1 cellular context compared by ENCODE assay signal in the genomic region with DNA sequence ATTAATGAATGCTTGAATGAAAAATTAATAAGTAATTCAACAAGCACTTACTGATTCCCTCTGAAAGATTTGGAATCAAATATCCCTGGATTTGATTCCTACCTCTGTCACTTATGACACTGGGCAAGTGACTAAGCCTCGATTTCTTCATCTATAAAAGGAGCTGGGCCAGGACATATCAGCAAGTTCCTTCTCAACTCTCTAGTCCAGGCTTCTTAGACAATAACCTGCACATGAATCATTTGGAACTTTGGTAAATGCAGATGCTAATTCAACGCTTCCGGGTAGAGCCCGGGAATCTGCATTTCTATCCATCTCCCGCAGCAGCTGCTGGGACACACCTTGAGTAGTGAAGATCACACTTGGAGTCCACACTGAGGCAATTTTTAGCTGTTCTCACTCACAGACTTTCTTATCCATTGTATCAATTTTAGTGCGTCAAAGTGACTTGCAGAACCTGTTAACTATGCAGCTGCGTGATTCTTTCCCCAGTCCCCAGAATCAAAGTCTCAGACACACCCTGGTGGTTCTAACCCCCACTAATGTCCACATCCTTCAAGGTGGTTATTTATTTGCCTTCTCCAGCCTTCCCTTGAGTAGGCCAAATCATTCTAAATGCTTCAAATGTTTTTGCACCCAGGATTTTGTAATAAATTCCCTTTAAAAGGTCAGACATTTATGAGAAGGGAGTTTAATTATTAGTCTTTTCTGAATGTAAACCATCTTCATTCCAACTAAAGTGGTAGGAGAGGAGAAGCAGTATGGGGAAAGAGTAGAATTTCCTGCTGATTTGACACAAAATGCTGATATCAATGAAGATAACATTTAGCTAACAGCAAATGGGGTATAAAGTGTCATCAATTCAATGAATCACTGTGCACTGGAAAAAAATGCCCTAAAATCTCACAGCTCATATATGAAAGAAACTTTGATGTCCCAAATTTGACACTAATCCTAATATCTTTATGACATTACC.
A peak's percentile ranks its signal among the peaks of the same experiment; 100 is the strongest.
TF ChIP-seq lines count a peak whose summit lies in the region.

No MANE protein-coding gene starts in this region.

TF ChIP-seq in A549, 52 proteins besides CTCF, POLR2A, EP300 and RAD21 (continued from another document):
- no peak for TF ChIP-seq ESRRA (IDR thresholded peaks at IDR 0.05; ENCODE audit: borderline replicate concordance, low read length)
- TF ChIP-seq KDM1A (IDR thresholded peaks at IDR 0.05; ENCODE audit: low read depth): no peak
- TF ChIP-seq FOSB (CRISPR knock-in tag; IDR thresholded peaks at IDR 0.05): no peak
- TF ChIP-seq, protein P1, sequence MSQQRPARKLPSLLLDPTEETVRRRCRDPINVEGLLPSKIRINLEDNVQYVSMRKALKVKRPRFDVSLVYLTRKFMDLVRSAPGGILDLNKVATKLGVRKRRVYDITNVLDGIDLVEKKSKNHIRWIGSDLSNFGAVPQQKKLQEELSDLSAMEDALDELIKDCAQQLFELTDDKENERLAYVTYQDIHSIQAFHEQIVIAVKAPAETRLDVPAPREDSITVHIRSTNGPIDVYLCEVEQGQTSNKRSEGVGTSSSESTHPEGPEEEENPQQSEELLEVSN (IDR thresholded peaks at IDR 0.05; ENCODE audit: borderline replicate concordance, low read depth): no peak
- no peak for TF ChIP-seq RARB (CRISPR knock-in tag; IDR thresholded peaks at IDR 0.05)
- no peak for TF ChIP-seq CBX8 (IDR thresholded peaks at IDR 0.05)
- TF ChIP-seq MAFK (IDR thresholded peaks at IDR 0.05; ENCODE audit: partially characterized antibody): peak; percentile 99
- 0 out of 2 replicates have a peak, but pooled peaks have one; percentile 5 for TF ChIP-seq HES2 (IDR thresholded peaks at IDR 0.05)
- TF ChIP-seq MAX (IDR thresholded peaks at IDR 0.05): no peak; the same call in 1 of the 2 replicates
- TF ChIP-seq SREBF2 (IDR thresholded peaks at IDR 0.05): no peak
- no peak for TF ChIP-seq TFCP2L1 (CRISPR knock-in tag; IDR thresholded peaks at IDR 0.05)
- TF ChIP-seq NFE2L2 (conservative IDR thresholded peaks at IDR 0.05; ENCODE audit: low read length): peak; percentile 75
- TF ChIP-seq HOXB5 (CRISPR knock-in tag; IDR thresholded peaks at IDR 0.05): no peak
- TF ChIP-seq ZC3H11A (IDR thresholded peaks at IDR 0.05): no peak
- TF ChIP-seq CEBPB (IDR thresholded peaks at IDR 0.05): peak; percentile 44 to 78; a peak in 3 of 4 replicates
- no peak for TF ChIP-seq KDM5A (IDR thresholded peaks at IDR 0.05)
- no peak for TF ChIP-seq RCOR1 (IDR thresholded peaks at IDR 0.05; ENCODE audit: low read depth, low read length)
- TF ChIP-seq SMC3 (IDR thresholded peaks at IDR 0.05): peak; percentile 27; the same call in 1 of the 3 replicates
- TF ChIP-seq, protein P2, sequence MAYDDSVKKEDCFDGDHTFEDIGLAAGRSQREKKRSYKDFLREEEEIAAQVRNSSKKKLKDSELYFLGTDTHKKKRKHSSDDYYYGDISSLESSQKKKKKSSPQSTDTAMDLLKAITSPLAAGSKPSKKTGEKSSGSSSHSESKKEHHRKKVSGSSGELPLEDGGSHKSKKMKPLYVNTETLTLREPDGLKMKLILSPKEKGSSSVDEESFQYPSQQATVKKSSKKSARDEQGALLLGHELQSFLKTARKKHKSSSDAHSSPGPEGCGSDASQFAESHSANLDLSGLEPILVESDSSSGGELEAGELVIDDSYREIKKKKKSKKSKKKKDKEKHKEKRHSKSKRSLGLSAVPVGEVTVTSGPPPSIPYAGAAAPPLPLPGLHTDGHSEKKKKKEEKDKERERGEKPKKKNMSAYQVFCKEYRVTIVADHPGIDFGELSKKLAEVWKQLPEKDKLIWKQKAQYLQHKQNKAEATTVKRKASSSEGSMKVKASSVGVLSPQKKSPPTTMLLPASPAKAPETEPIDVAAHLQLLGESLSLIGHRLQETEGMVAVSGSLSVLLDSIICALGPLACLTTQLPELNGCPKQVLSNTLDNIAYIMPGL (CRISPR knock-in tag; IDR thresholded peaks at IDR 0.05; ENCODE audit: borderline replicate concordance): no peak
- TF ChIP-seq, protein P3, sequence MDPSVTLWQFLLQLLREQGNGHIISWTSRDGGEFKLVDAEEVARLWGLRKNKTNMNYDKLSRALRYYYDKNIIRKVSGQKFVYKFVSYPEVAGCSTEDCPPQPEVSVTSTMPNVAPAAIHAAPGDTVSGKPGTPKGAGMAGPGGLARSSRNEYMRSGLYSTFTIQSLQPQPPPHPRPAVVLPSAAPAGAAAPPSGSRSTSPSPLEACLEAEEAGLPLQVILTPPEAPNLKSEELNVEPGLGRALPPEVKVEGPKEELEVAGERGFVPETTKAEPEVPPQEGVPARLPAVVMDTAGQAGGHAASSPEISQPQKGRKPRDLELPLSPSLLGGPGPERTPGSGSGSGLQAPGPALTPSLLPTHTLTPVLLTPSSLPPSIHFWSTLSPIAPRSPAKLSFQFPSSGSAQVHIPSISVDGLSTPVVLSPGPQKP (IDR thresholded peaks at IDR 0.05; ENCODE audit: low read depth, low read length): no peak
- TF ChIP-seq MAZ (IDR thresholded peaks at IDR 0.05; ENCODE audit: borderline replicate concordance, low read depth, low read length): no peak
- TF ChIP-seq BHLHE40 (IDR thresholded peaks at IDR 0.05; ENCODE audit: low read depth, low read length): no peak
- TF ChIP-seq, protein P4, sequence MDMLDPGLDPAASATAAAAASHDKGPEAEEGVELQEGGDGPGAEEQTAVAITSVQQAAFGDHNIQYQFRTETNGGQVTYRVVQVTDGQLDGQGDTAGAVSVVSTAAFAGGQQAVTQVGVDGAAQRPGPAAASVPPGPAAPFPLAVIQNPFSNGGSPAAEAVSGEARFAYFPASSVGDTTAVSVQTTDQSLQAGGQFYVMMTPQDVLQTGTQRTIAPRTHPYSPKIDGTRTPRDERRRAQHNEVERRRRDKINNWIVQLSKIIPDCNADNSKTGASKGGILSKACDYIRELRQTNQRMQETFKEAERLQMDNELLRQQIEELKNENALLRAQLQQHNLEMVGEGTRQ (IDR thresholded peaks at IDR 0.05): no peak
- 0 out of 2 replicates have a peak, but pooled peaks have one; percentile 38 for TF ChIP-seq HOXB13 (CRISPR knock-in tag; IDR thresholded peaks at IDR 0.05; ENCODE audit: low read depth)
- TF ChIP-seq MYC (IDR thresholded peaks at IDR 0.05; ENCODE audit: borderline replicate concordance, low read length): no peak
- peak; percentile 93 for TF ChIP-seq GATA3 (IDR thresholded peaks at IDR 0.05; ENCODE audit: borderline replicate concordance)
- TF ChIP-seq CHD4 (IDR thresholded peaks at IDR 0.05; ENCODE audit: borderline replicate concordance): no peak
- TF ChIP-seq TP53 (CRISPR knock-in tag; IDR thresholded peaks at IDR 0.05): no peak
- no peak for TF ChIP-seq CHD2 (IDR thresholded peaks at IDR 0.05; ENCODE audit: low read length, partially characterized antibody)
- TF ChIP-seq, protein P5, sequence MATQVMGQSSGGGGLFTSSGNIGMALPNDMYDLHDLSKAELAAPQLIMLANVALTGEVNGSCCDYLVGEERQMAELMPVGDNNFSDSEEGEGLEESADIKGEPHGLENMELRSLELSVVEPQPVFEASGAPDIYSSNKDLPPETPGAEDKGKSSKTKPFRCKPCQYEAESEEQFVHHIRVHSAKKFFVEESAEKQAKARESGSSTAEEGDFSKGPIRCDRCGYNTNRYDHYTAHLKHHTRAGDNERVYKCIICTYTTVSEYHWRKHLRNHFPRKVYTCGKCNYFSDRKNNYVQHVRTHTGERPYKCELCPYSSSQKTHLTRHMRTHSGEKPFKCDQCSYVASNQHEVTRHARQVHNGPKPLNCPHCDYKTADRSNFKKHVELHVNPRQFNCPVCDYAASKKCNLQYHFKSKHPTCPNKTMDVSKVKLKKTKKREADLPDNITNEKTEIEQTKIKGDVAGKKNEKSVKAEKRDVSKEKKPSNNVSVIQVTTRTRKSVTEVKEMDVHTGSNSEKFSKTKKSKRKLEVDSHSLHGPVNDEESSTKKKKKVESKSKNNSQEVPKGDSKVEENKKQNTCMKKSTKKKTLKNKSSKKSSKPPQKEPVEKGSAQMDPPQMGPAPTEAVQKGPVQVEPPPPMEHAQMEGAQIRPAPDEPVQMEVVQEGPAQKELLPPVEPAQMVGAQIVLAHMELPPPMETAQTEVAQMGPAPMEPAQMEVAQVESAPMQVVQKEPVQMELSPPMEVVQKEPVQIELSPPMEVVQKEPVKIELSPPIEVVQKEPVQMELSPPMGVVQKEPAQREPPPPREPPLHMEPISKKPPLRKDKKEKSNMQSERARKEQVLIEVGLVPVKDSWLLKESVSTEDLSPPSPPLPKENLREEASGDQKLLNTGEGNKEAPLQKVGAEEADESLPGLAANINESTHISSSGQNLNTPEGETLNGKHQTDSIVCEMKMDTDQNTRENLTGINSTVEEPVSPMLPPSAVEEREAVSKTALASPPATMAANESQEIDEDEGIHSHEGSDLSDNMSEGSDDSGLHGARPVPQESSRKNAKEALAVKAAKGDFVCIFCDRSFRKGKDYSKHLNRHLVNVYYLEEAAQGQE (IDR thresholded peaks at IDR 0.05): no peak
- TF ChIP-seq HDAC2 (IDR thresholded peaks at IDR 0.05): no peak
- TF ChIP-seq PHF8 (IDR thresholded peaks at IDR 0.05; ENCODE audit: borderline replicate concordance, low read depth): no peak
- no peak for TF ChIP-seq NPAS2 (CRISPR knock-in tag; IDR thresholded peaks at IDR 0.05; ENCODE audit: borderline replicate concordance)
- TF ChIP-seq CBX2 (IDR thresholded peaks at IDR 0.05; ENCODE audit: borderline replicate concordance, low read depth): no peak
- peak; percentile 52; the same call in 1 of the 2 replicates for TF ChIP-seq FOXS1 (CRISPR knock-in tag; IDR thresholded peaks at IDR 0.05)
- no peak for TF ChIP-seq RNF2 (IDR thresholded peaks at IDR 0.05; ENCODE audit: borderline replicate concordance, low read depth)
- TF ChIP-seq POLR2AphosphoS2 (conservative IDR thresholded peaks at IDR 0.05; ENCODE audit: low read length): no peak
- TF ChIP-seq, protein P6, sequence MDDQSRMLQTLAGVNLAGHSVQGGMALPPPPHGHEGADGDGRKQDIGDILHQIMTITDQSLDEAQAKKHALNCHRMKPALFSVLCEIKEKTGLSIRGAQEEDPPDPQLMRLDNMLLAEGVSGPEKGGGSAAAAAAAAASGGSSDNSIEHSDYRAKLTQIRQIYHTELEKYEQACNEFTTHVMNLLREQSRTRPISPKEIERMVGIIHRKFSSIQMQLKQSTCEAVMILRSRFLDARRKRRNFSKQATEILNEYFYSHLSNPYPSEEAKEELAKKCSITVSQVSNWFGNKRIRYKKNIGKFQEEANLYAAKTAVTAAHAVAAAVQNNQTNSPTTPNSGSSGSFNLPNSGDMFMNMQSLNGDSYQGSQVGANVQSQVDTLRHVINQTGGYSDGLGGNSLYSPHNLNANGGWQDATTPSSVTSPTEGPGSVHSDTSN (IDR thresholded peaks at IDR 0.05): no peak
- TF ChIP-seq FOSL2 (IDR thresholded peaks at IDR 0.05): no peak; the same call in 1 of the 2 replicates
- TF ChIP-seq FOSL2 (CRISPR knock-in tag; IDR thresholded peaks at IDR 0.05): peak; percentile 62
- TF ChIP-seq JUN (IDR thresholded peaks at IDR 0.05): peak; percentile 89
- TF ChIP-seq ZNF302 (CRISPR knock-in tag; IDR thresholded peaks at IDR 0.05): no peak
- TF ChIP-seq JUNB (IDR thresholded peaks at IDR 0.05): peak; percentile 47
